Comparison of ENCODE assay signal across 8 cellular contexts in the genomic region with DNA sequence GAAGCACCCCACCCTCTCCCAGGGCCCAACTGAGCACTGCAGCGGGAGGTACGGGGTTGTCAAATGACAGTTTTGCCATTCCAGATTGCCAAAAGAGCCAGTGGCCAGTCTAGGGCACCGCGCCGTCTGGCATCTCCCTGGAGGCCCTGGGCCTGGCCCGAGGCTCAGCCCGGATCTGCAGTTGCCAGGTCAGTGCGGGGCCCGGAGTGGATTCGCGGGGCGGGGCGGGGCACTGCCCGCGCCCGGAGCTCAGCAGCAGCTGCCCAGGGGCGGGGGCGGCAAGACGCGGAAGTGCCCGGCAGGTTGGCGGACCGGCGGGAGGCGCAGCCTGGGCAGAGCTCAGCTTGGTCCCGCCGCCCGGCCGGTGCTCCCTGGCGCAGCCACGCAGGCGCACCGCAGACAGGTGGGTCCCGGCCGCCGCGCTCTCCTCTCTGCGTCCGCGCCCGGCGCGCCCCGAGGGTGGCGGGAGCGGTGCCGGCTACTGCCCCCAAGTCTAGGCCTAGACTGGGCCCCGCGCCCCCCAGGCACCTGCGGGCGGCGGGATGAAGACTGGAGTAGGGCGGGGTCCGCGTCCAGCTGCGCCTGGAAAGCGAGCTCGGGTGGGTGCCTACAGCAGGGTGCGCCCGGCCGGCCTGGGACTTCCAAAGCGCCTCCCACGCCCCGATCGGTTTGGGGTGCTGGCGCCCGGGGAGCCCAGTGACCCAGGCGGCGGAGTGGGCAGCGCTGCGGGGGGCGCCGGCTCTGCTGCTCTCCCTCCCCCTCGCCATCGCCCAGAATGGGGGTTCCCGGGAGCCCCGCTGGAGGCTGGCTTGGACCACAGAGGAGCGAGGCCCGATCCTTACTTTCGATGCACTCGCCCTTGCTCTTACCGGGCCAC. TPM values are rescaled to one million over a fixed set of nuclear protein-coding genes. Genes with fewer than 3 reads are reported as not detected.
DNase-seq lines count a peak whose midpoint lies in the region; ATAC-seq and TF ChIP-seq lines count a peak whose summit lies in the region.

A gene with protein sequence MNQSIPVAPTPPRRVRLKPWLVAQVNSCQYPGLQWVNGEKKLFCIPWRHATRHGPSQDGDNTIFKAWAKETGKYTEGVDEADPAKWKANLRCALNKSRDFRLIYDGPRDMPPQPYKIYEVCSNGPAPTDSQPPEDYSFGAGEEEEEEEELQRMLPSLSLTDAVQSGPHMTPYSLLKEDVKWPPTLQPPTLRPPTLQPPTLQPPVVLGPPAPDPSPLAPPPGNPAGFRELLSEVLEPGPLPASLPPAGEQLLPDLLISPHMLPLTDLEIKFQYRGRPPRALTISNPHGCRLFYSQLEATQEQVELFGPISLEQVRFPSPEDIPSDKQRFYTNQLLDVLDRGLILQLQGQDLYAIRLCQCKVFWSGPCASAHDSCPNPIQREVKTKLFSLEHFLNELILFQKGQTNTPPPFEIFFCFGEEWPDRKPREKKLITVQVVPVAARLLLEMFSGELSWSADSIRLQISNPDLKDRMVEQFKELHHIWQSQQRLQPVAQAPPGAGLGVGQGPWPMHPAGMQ (plus strand): TSS at position 281 of the 877 bp plus-strand sequence. CDS start 4,155 bp downstream, outside the sequence.

- CTCF ChIA-PET in HEK293T (lab: Yijun Ruan, JAX), result no interaction called here

- no peaks in the 10 kb centered on the region for H3K4me1 ChIP-seq in HUES48 (ENCODE audit: control insufficient read depth, insufficient read depth, low read length)

- no peak for TF ChIP-seq CTCF in omental fat pad (IDR thresholded peaks at IDR 0.05)
- TF ChIP-seq CTCF in GM13976 (IDR thresholded peaks at IDR 0.05; ENCODE audit: borderline replicate concordance, control extremely low read depth, extremely low read depth, insufficient read depth, missing control alignments), result no peak

- H3K27me3 ChIP-seq in HUES48 (ENCODE audit: control insufficient read depth, insufficient read depth, low read length), result peaks cover 72% of the 10 kb centered on the region

- POLR2A ChIA-PET in HEK293T (lab: Yijun Ruan, JAX), result no interaction called here

- H3K27ac ChIP-seq in HUES48 (ENCODE audit: low read depth, low read length), result no peak within 1 kb of the TSS

- DNase-seq in SHP77 (lab: John Stamatoyannopoulos, UW) (peak; percentile 22 to 47), SHP77 treated with DMSO at 0.1 percent for 48 hours (lab: John Stamatoyannopoulos, UW) (no peak), globus pallidus (ENCODE audit: low spot score) (peak; percentile 18), omental fat pad (ENCODE audit: low spot score) (no peak), HEK293T (ENCODE audit: extremely low spot score) (no peak), GM13976 (ENCODE audit: low spot score) (no peak)
- peak; percentile 63 for DNase-seq in activated CD4-positive, CD25-positive, alpha-beta regulatory T cell treated with anti-CD3 and anti-CD28 coated beads, Interleukin-2, amount 50 U/mL, for 72 hours

- no peaks in the 10 kb centered on the region for H3K9me3 ChIP-seq in HUES48 (ENCODE audit: control insufficient read depth, insufficient read depth, low read length)

- ATAC-seq in omental fat pad (ENCODE audit: low FRiP score), result peak; percentile 72

- no peak within 1 kb of the TSS for H3K9ac ChIP-seq in HUES48 (ENCODE audit: low read depth, low read length)

- H3K36me3 ChIP-seq in HUES48 (ENCODE audit: control insufficient read depth, insufficient read depth, low read length), result no peaks in the 10 kb centered on the region

- in situ Hi-C loops in GM13976 (cut with MboI; ENCODE audit: low sequenced_read_pairs, unreplicated experiment), result no loop called here

- H3K4me3 ChIP-seq in HUES48 (ENCODE audit: low read depth, low read length), result peak within 1 kb of the TSS; percentile 62

TF ChIP-seq in HEK293T, 16 proteins besides CTCF, POLR2A, EP300 and RAD21:
- TF ChIP-seq ARNT (IDR thresholded peaks at IDR 0.05) (no peak), BHLHE40 (IDR thresholded peaks at IDR 0.05; ENCODE audit: borderline replicate concordance) (no peak), ELF4 (IDR thresholded peaks at IDR 0.05) (no peak), L3MBTL2 (conservative IDR thresholded peaks at IDR 0.05) (no peak), NFRKB (IDR thresholded peaks at IDR 0.05) (no peak), SUZ12 (IDR thresholded peaks at IDR 0.05) (no peak), CTBP1 (IDR thresholded peaks at IDR 0.05; ENCODE audit: borderline replicate concordance) (no peak), LEF1 (IDR thresholded peaks at IDR 0.05; ENCODE audit: borderline replicate concordance) (no peak), FOXA1 (IDR thresholded peaks at IDR 0.05) (no peak), FOXK2 (IDR thresholded peaks at IDR 0.05) (no peak), SP1 (IDR thresholded peaks at IDR 0.05) (no peak), FOXM1 (IDR thresholded peaks at IDR 0.05; ENCODE audit: borderline replicate concordance) (no peak), ZNF384 (IDR thresholded peaks at IDR 0.05) (no peak)
- TF ChIP-seq, protein P1, sequence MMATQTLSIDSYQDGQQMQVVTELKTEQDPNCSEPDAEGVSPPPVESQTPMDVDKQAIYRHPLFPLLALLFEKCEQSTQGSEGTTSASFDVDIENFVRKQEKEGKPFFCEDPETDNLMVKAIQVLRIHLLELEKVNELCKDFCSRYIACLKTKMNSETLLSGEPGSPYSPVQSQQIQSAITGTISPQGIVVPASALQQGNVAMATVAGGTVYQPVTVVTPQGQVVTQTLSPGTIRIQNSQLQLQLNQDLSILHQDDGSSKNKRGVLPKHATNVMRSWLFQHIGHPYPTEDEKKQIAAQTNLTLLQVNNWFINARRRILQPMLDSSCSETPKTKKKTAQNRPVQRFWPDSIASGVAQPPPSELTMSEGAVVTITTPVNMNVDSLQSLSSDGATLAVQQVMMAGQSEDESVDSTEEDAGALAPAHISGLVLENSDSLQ (IDR thresholded peaks at IDR 0.05), result no peak

RNA-seq across cellular contexts. Expression of the gene that starts here (rescaled TPM):
- total RNA-seq in omental fat pad, result 10 to 100 TPM in 3 of 4 donors, 1 to 10 TPM in 1; 5.3 to 23.9 (median 18.8) TPM

Comparison
In these comparisons a context has a peak if more than half of its experiments do, and no peak if none do; other contexts are left out.
1. DNase-seq: peak in SHP77 (2 of 2), activated CD4-positive, CD25-positive, alpha-beta regulatory T cell treated with anti-CD3 and anti-CD28 coated beads, Interleukin-2, amount 50 U/mL, for 72 hours (single experiment) and globus pallidus (single experiment); none in SHP77 treated with DMSO at 0.1 percent for 48 hours (single experiment), omental fat pad (single experiment), HEK293T (single experiment) and GM13976 (single experiment).